In the genomic region with DNA sequence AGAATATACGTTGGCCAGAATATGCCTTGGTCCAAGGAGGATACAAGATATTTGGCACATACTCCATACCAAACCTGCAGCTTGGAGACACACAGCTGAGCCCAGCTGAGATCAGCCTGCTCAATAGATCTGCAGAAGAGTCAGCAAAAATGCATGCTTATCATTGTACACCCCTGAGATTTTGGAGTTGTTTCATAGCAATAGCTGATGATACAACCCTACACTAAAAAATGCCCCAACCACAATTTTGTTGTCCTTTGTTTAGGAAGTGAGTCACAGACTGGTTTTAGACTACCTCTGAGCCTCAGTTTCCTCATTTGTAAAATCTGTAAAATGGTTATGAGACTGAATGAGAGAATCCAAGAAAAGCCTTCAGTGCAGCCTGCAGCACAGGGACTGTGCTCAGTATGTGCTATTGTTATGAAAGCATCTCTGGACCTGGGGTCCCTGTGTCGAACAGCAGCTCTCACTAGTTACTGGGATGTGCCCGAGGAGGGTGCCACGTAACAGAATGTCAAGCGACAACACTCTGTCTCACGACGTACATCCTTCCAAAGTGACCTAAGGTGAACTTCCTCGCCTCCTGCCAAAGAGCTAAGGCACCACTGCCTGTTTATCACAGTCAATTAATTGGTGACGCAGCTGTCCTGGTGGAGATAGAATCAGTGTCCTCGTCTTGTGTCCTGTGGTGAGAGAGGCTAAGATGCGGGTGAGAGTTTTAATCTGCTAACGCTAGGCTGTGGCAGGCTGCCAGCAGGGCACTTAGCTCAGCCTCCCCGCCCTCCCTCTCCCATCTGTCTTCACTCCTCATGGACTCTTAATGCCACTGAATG, we compare ENCODE assay signal across 10 cellular contexts. TPM values are rescaled to one million over a fixed set of nuclear protein-coding genes. Genes with fewer than 3 reads are reported as not detected.
DNase-seq lines count a peak whose midpoint lies in the region; ATAC-seq and FAIRE-seq lines count a peak whose summit lies in the region.
"Had no signal": no experiment of that assay in that cellular context is flagged by ENCODE, and none has a peak within 500 bp of the region (broad histone marks: within the 10 kb centered on the region; RNA-seq: fewer than 3 reads in every experiment).

No MANE protein-coding gene starts in this region.

- peak; percentile 86 for ATAC-seq in activated T-helper 17 cell treated with anti-CD3 and anti-CD28 coated beads, Interleukin-2, amount 50 U/mL, for 72 hours (replicated peaks)
- ATAC-seq in activated CD4-positive, CD25-positive, alpha-beta regulatory T cell treated with anti-CD3 and anti-CD28 coated beads, Interleukin-2, amount 50 U/mL, for 24 hours, result no peak
- ATAC-seq in GM18909 (IDR thresholded peaks at IDR 0.05; ENCODE audit: poor library complexity, unreplicated experiment), result no peak

- H3K4me1 Mint-ChIP-seq in activated T-helper 17 cell treated with anti-CD3 and anti-CD28 coated beads, Interleukin-2, amount 50 U/mL, for 72 hours, result peaks cover 13% of the 10 kb centered on the region

- DNase-seq in AG08396 (ENCODE audit: low spot score) (peak; percentile 40), NCI-H1105 (lab: John Stamatoyannopoulos, UW) (peak; percentile 83), medulla oblongata (ENCODE audit: extremely low spot score) (peak; percentile 59), cortex of kidney (lab: John Stamatoyannopoulos, UW) (no peak), GM19239 (ENCODE audit: insufficient read length, low spot score) (no peak)
- DNase-seq: DND-41 had no signal

- peaks cover 19% of the 10 kb centered on the region for H3K36me3 Mint-ChIP-seq in activated T-helper 17 cell treated with anti-CD3 and anti-CD28 coated beads, Interleukin-2, amount 50 U/mL, for 72 hours (ENCODE audit: low read depth)

- FAIRE-seq in GM19239 (lab: Jason Lieb, UNC), result no peak

- H3K27ac Mint-ChIP-seq in activated T-helper 17 cell treated with anti-CD3 and anti-CD28 coated beads, Interleukin-2, amount 50 U/mL, for 72 hours, result peak overlapping the region; percentile 6

- no peak overlapping the region for H3K4me3 Mint-ChIP-seq in activated T-helper 17 cell treated with anti-CD3 and anti-CD28 coated beads, Interleukin-2, amount 50 U/mL, for 72 hours

- no peaks in the 10 kb centered on the region for H3K9me3 Mint-ChIP-seq in activated T-helper 17 cell treated with anti-CD3 and anti-CD28 coated beads, Interleukin-2, amount 50 U/mL, for 72 hours

- H3K27me3 Mint-ChIP-seq in activated T-helper 17 cell treated with anti-CD3 and anti-CD28 coated beads, Interleukin-2, amount 50 U/mL, for 72 hours, result no peaks in the 10 kb centered on the region

RNA-seq across cellular contexts. Expression of gene DHRS12, which starts 18.2 kb away (rescaled TPM):
- total RNA-seq in activated T-helper 17 cell treated with anti-CD3 and anti-CD28 coated beads, Interleukin-2, amount 50 U/mL, for 72 hours, result 1 to 10 TPM; 5.0 to 9.6 TPM

RNA-seq across cellular contexts. Expression of gene TMEM272, which starts 59.2 kb away (rescaled TPM):
- total RNA-seq in activated T-helper 17 cell treated with anti-CD3 and anti-CD28 coated beads, Interleukin-2, amount 50 U/mL, for 72 hours, result under 1 TPM; 0.16 to 0.17 TPM
- total RNA-seq: urinary bladder had no signal

Comparison
In these comparisons a context has a peak if more than half of its experiments do, and no peak if none do; other contexts are left out.
1. DNase-seq: peak in AG08396 (single experiment), NCI-H1105 (single experiment) and medulla oblongata (single experiment); none in cortex of kidney (single experiment) and GM19239 (single experiment).